Comparison of ENCODE assay signal across 9 cellular contexts in genomic region chr15:57422113-57422754, GRCh38. TPM values are rescaled to one million over a fixed set of nuclear protein-coding genes. Genes with fewer than 3 reads are reported as not detected.
DNase-seq lines count a peak whose midpoint lies in the region; ATAC-seq and TF ChIP-seq lines count a peak whose summit lies in the region.
"Had no signal": no experiment of that assay in that cellular context is flagged by ENCODE, and none has a peak within 500 bp of the region (broad histone marks: within the 10 kb centered on the region; RNA-seq: fewer than 3 reads in every experiment).

No MANE protein-coding gene starts in this region.

- peaks cover 0 to 14% (median 2%) of the 10 kb centered on the region in 5 donors for H3K27me3 Mint-ChIP-seq in naive thymus-derived CD8-positive, alpha-beta T cell

- no peak overlapping the region for H3K27ac Mint-ChIP-seq in naive thymus-derived CD8-positive, alpha-beta T cell

- peaks cover 2 to 14% (median 12%) of the 10 kb centered on the region in 4 donors for H3K4me1 ChIP-seq in upper lobe of left lung
- H3K4me1 ChIP-seq in foreskin keratinocyte = no peaks in the 10 kb centered on the region
- H3K4me1 ChIP-seq in PC-9 (replicated peaks; ENCODE audit: insufficient read depth) = no peaks in the 10 kb centered on the region
- H3K4me1 ChIP-seq: esophagus squamous epithelium had no signal

- no peaks in the 10 kb centered on the region for H3K27me3 ChIP-seq in upper lobe of left lung
- no peaks in the 10 kb centered on the region for H3K27me3 ChIP-seq in foreskin keratinocyte
- H3K27me3 ChIP-seq in PC-9 (ENCODE audit: insufficient read depth, low read depth) = no peaks in the 10 kb centered on the region
- H3K27me3 ChIP-seq: esophagus squamous epithelium had no signal

- no peak overlapping the region for H3K4me3 ChIP-seq in fibroblast of pulmonary artery (replicated peaks; ENCODE audit: low read depth, low read length)
- no peak overlapping the region for H3K4me3 ChIP-seq in upper lobe of left lung
- H3K4me3 ChIP-seq in PC-9 = no peak overlapping the region
- H3K4me3 ChIP-seq: esophagus squamous epithelium had no signal

- no peak for TF ChIP-seq CTCF in fibroblast of pulmonary artery (IDR thresholded peaks at IDR 0.05; ENCODE audit: low read length, missing control alignments)
- no peak for TF ChIP-seq CTCF in upper lobe of left lung (IDR thresholded peaks at IDR 0.05)
- TF ChIP-seq CTCF in foreskin keratinocyte (conservative IDR thresholded peaks at IDR 0.05) = no peak
- no peak for TF ChIP-seq CTCF in PC-9 (conservative IDR thresholded peaks at IDR 0.05)

- no peak overlapping the region for H3K4me3 Mint-ChIP-seq in naive thymus-derived CD8-positive, alpha-beta T cell

- intact Hi-C loops in PC-9 (cut with micrococcal nuclease; ENCODE audit: unreplicated experiment) = no loop called here

- H3K4me1 Mint-ChIP-seq in naive thymus-derived CD8-positive, alpha-beta T cell = no peaks in the 10 kb centered on the region

- H3F3A ChIP-seq in PC-9 (ENCODE audit: insufficient read depth, low read depth) = no peaks in the 10 kb centered on the region

- peak; percentile 54 for DNase-seq in fibroblast of pulmonary artery (ENCODE audit: low read depth)
- DNase-seq in upper lobe of left lung = no peak
- DNase-seq in foreskin keratinocyte = no peak
- DNase-seq in naive thymus-derived CD8-positive, alpha-beta T cell = no peak
- no peak for DNase-seq in PC-9
- DNase-seq in KG1 (lab: John Stamatoyannopoulos, UW) = no peak
- DNase-seq: esophagus squamous epithelium had no signal

- H3K9me2 ChIP-seq in PC-9 (ENCODE audit: insufficient read depth) = no peaks in the 10 kb centered on the region

- no peak overlapping the region for H3K4me2 ChIP-seq in PC-9

- H3K27ac ChIP-seq in upper lobe of left lung (peak overlapping the region in 3 of 4 donors; percentile 27 to 47 (median 32)), foreskin keratinocyte (no peak overlapping the region), PC-9 (no peak overlapping the region)
- H3K27ac ChIP-seq: esophagus squamous epithelium had no signal

- peaks cover 0 to 2% (median 0%) of the 10 kb centered on the region in 9 donors for H3K9me3 Mint-ChIP-seq in naive thymus-derived CD8-positive, alpha-beta T cell

- no peak overlapping the region for H2AFZ ChIP-seq in PC-9

- WGBS in upper lobe of left lung, 2 donors = 65 to 71% methylated on average over 2 of the region's 2 CpGs

- no peak for TF ChIP-seq EP300 in upper lobe of left lung (IDR thresholded peaks at IDR 0.05)

- H3K79me2 ChIP-seq in PC-9 (ENCODE audit: low read depth) = no peaks in the 10 kb centered on the region

- no TSS peak for BruUV-seq in PC-9 (replicated peaks; lab: Mats Ljungman, UMichigan)

- H3K9me3 ChIP-seq in upper lobe of left lung = no peaks in the 10 kb centered on the region
- H3K9me3 ChIP-seq in PC-9 (ENCODE audit: insufficient read depth, low read depth) = no peaks in the 10 kb centered on the region
- H3K9me3 ChIP-seq: esophagus squamous epithelium had no signal

- no peaks in the 10 kb centered on the region for H4K20me1 ChIP-seq in PC-9 (ENCODE audit: insufficient read depth)

- CTCF ChIA-PET in PC-9 (lab: Charles Lee) = no interaction called here

- H3K36me3 Mint-ChIP-seq in naive thymus-derived CD8-positive, alpha-beta T cell = no peaks in the 10 kb centered on the region

- TF ChIP-seq POLR2A in upper lobe of left lung (IDR thresholded peaks at IDR 0.05) = no peak

- H3K36me3 ChIP-seq in upper lobe of left lung (no peaks in the 10 kb centered on the region), PC-9 (ENCODE audit: low read depth) (no peaks in the 10 kb centered on the region)
- H3K36me3 ChIP-seq: esophagus squamous epithelium had no signal

- ATAC-seq in GM19438 (IDR thresholded peaks at IDR 0.05; ENCODE audit: low read depth, unreplicated experiment) (peak; percentile 94), HG03139 (IDR thresholded peaks at IDR 0.05; ENCODE audit: unreplicated experiment) (peak; percentile 81), upper lobe of left lung (ENCODE audit: low FRiP score in 2 of 2) (no peak), foreskin keratinocyte (no peak)
- ATAC-seq in naive thymus-derived CD8-positive, alpha-beta T cell = no peak

- POLR2A ChIA-PET in naive thymus-derived CD8-positive, alpha-beta T cell (lab: Charles Lee) = no interaction called here
- POLR2A ChIA-PET in PC-9 (lab: Charles Lee; ENCODE audit: unreplicated experiment) = no interaction called here

RNA-seq across cellular contexts. Expression of gene CGNL1, which starts 45.9 kb away (rescaled TPM):
- 10 to 100 TPM; 40.1 to 81.8 (median 63.0) TPM for total RNA-seq in upper lobe of left lung
- total RNA-seq in foreskin keratinocyte = 0.35 and 0.54 TPM in 2 replicates
- polyA plus RNA-seq in foreskin keratinocyte = 0.07 and 0.15 TPM in 2 replicates
- total RNA-seq in naive thymus-derived CD8-positive, alpha-beta T cell = not detected
- not detected for polyA plus RNA-seq in naive thymus-derived CD8-positive, alpha-beta T cell
- total RNA-seq in PC-9 (2021) = 0.31 and 0.50 TPM in 2 replicates

Comparison
In these comparisons a context has a peak if more than half of its experiments do, and no peak if none do; other contexts are left out.
1. ATAC-seq: peak in GM19438 (single experiment) and HG03139 (single experiment); none in upper lobe of left lung (0 of 2), foreskin keratinocyte (single experiment) and naive thymus-derived CD8-positive, alpha-beta T cell (0 of 2).
2. H3K27ac ChIP-seq: peak in upper lobe of left lung (3 of 4); none in foreskin keratinocyte (single experiment) and PC-9 (single experiment).
3. RNA of gene CGNL1, which starts 45.9 kb away (total RNA-seq): 40.1 to 81.8 TPM in upper lobe of left lung; 0.35 to 0.54 TPM in foreskin keratinocyte, 0.31 to 0.50 TPM in PC-9 and not detected in naive thymus-derived CD8-positive, alpha-beta T cell; every median in the first group is over 10 times any median in the second.